9 cellular contexts compared by ENCODE assay signal in genomic region chr9:69131682-69132081, GRCh38. TPM values are rescaled to one million over a fixed set of nuclear protein-coding genes. Genes with fewer than 3 reads are reported as not detected.
DNase-seq lines count a peak whose midpoint lies in the region; ATAC-seq, FAIRE-seq and TF ChIP-seq lines count a peak whose summit lies in the region.
"Had no signal": no experiment of that assay in that cellular context is flagged by ENCODE, and none has a peak within 500 bp of the region (broad histone marks: within the 10 kb centered on the region; RNA-seq: fewer than 3 reads in every experiment).

No MANE protein-coding gene starts in this region.

- no peak for ATAC-seq in T-helper 17 cell
- no peak for ATAC-seq in GM21390 (IDR thresholded peaks at IDR 0.05; ENCODE audit: unreplicated experiment)

- no peaks in the 10 kb centered on the region for H3K9me3 Mint-ChIP-seq in H9

- no peak overlapping the region for H2AFZ ChIP-seq in H9 (ENCODE audit: low read length)
- no peak overlapping the region for H2AFZ ChIP-seq in keratinocyte (ENCODE audit: control insufficient read depth, low read length)

- H2AK5ac ChIP-seq in H9 (ENCODE audit: insufficient read length, low read length): no peak overlapping the region

- no peak overlapping the region for H3K4me2 ChIP-seq in H9 (ENCODE audit: insufficient read depth, insufficient read length, low read length)
- peak overlapping the region; percentile 86 for H3K4me2 ChIP-seq in keratinocyte (ENCODE audit: control insufficient read depth, extremely low read depth, insufficient read depth, low read depth, low read length)

- no peaks in the 10 kb centered on the region for H3K27me3 ChIP-seq in H9 (ENCODE audit: insufficient read depth, low read length)
- no peaks in the 10 kb centered on the region for H3K27me3 ChIP-seq in brain microvascular endothelial cell (replicated peaks)
- H3K27me3 ChIP-seq in keratinocyte (ENCODE audit: control insufficient read depth, extremely low read depth, insufficient read depth, low read length): no peaks in the 10 kb centered on the region

- no peak overlapping the region for H3K18ac ChIP-seq in H9 (ENCODE audit: insufficient read length, low read depth, low read length)

- H4K91ac ChIP-seq in H9 (ENCODE audit: insufficient read length, low read depth, low read length): no peak overlapping the region

- H3K27me3 Mint-ChIP-seq in H9 (ENCODE audit: low read depth) (no peaks in the 10 kb centered on the region), T-helper 17 cell (no peaks in the 10 kb centered on the region)

- FAIRE-seq in keratinocyte (lab: Jason Lieb, UNC): peak; percentile 96
- FAIRE-seq: colon had no signal

- H3K23me2 ChIP-seq in H9 (ENCODE audit: insufficient read length, low read depth, low read length, poor library complexity, severe bottlenecking): no peaks in the 10 kb centered on the region

- no peak overlapping the region for H3K23ac ChIP-seq in H9 (ENCODE audit: insufficient read length, low read depth, low read length)

- no peak overlapping the region for H3K9ac ChIP-seq in H9 (ENCODE audit: extremely low read depth, insufficient read length, low read length)
- peak overlapping the region; percentile 66 for H3K9ac ChIP-seq in keratinocyte (ENCODE audit: control insufficient read depth, extremely low read depth, insufficient read depth, low read length)

- H3K4ac ChIP-seq in H9 (ENCODE audit: low read depth, low read length): no peak overlapping the region

- TF ChIP-seq CTCF in H9 (conservative IDR thresholded peaks at IDR 0.05) (no peak), brain microvascular endothelial cell (IDR thresholded peaks at IDR 0.05; ENCODE audit: low read depth, low read length, missing control alignments) (no peak), keratinocyte (optimal IDR thresholded peaks at IDR 0.05 in 1 of 3, IDR thresholded peaks at IDR 0.05 in 1 of 3, conservative IDR thresholded peaks at IDR 0.05 in 1 of 3; ENCODE audit: extremely low read depth in 1 of 3, insufficient read depth in 2 of 3, low read length in 3 of 3) (no peak)

- peaks cover 45% of the 10 kb centered on the region; the same call in 1 of the 2 replicates for H3K79me2 ChIP-seq in H9 (ENCODE audit: insufficient read depth, low read length)
- H3K79me2 ChIP-seq in keratinocyte (ENCODE audit: control insufficient read depth, insufficient read depth, low read length): peaks cover 28% of the 10 kb centered on the region

- no peak overlapping the region for H3K27ac ChIP-seq in H9 (ENCODE audit: insufficient read length, low read depth, low read length)
- H3K27ac ChIP-seq in brain microvascular endothelial cell: no peak overlapping the region
- H3K27ac ChIP-seq in keratinocyte (ENCODE audit: control insufficient read depth, insufficient read depth, low read length): peak overlapping the region; percentile 89

- H2BK15ac ChIP-seq in H9 (ENCODE audit: low read depth, low read length): no peak overlapping the region

- DNase-seq in H9 (peak; percentile 10), brain microvascular endothelial cell (peak; percentile 75), keratinocyte (ENCODE audit: low read depth, low spot score) (peak; percentile 73), stromal cell of bone marrow (ENCODE audit: low read depth) (peak; percentile 95), T-helper 17 cell (no peak), OCI-M1 (lab: John Stamatoyannopoulos, UW) (no peak)
- no peak for DNase-seq in stimulated activated naive CD4-positive, alpha-beta T cell treated with Interleukin-2 at 50 U/mL for 16 hours (lab: John Stamatoyannopoulos, UW)

- no peak overlapping the region for H2BK12ac ChIP-seq in H9 (ENCODE audit: insufficient read length, low read depth, low read length)

- H3K9me1 ChIP-seq in keratinocyte (ENCODE audit: control insufficient read depth, extremely low read depth, insufficient read depth, low read length): peaks cover 4% of the 10 kb centered on the region

- H3K9me3 ChIP-seq in H9 (ENCODE audit: control insufficient read depth, low read depth, low read length) (no peaks in the 10 kb centered on the region), keratinocyte (ENCODE audit: control insufficient read depth, low read depth, low read length) (no peaks in the 10 kb centered on the region), T-helper 17 cell (ENCODE audit: control insufficient read depth, low read length, poor library complexity, severe bottlenecking) (no peaks in the 10 kb centered on the region)

- H3K56ac ChIP-seq in H9 (ENCODE audit: insufficient read length, low read depth, low read length): no peak overlapping the region

- H3K4me3 ChIP-seq in brain microvascular endothelial cell (ENCODE audit: low read depth, low read length) (no peak overlapping the region), keratinocyte (ENCODE audit: control insufficient read depth in 2 of 3, extremely low read depth in 1 of 3, insufficient read depth in 2 of 3, low read depth in 1 of 3, low read length in 3 of 3) (peak overlapping the region in 1 of 3 experiments; percentile 43)

- H2BK5ac ChIP-seq in H9 (ENCODE audit: insufficient read length, low read length): no peak overlapping the region

- no peak overlapping the region for H4K5ac ChIP-seq in H9 (ENCODE audit: insufficient read length, low read depth, low read length)

- WGBS in H9 (ENCODE audit: extremely low coverage, insufficient read length, low lambda C conversion rate): no CpG with 5 or more reads among the region's 1 CpG

- no peak overlapping the region for H3T11ph ChIP-seq in H9 (ENCODE audit: low read length)

- H3K4me3 Mint-ChIP-seq in H9: no peak overlapping the region
- no peak overlapping the region for H3K4me3 Mint-ChIP-seq in T-helper 17 cell

- H3K79me1 ChIP-seq in H9 (ENCODE audit: insufficient read depth, low read depth, low read length, poor library complexity, severe bottlenecking): peaks cover 10% of the 10 kb centered on the region

- H4K20me1 ChIP-seq in H9 (ENCODE audit: control insufficient read depth, insufficient read depth, insufficient read length) (peaks cover 4% of the 10 kb centered on the region), keratinocyte (ENCODE audit: control insufficient read depth, extremely low read depth, insufficient read depth, low read length) (peaks cover 3% of the 10 kb centered on the region)

- H3K36me3 ChIP-seq in brain microvascular endothelial cell (replicated peaks) (no peaks in the 10 kb centered on the region), keratinocyte (ENCODE audit: control insufficient read depth in 2 of 2, extremely low read depth in 1 of 2, insufficient read depth in 2 of 2, low read length in 2 of 2) (peaks cover 0 to 4% of the 10 kb centered on the region in 2 experiments)

- H2BK120ac ChIP-seq in H9 (ENCODE audit: low read depth, low read length, poor library complexity, severe bottlenecking): no peak overlapping the region

- no peak overlapping the region for H4K8ac ChIP-seq in H9 (replicated peaks; ENCODE audit: insufficient read length, low read depth, low read length)

- H3K4me1 ChIP-seq in H9 (ENCODE audit: insufficient read depth, low read length) (peaks cover 2% of the 10 kb centered on the region; the same call in 1 of the 2 replicates), keratinocyte (ENCODE audit: control insufficient read depth, extremely low read depth, insufficient read depth, low read length) (peaks cover 30% of the 10 kb centered on the region)

- H3K36me3 Mint-ChIP-seq in H9 (ENCODE audit: insufficient read depth in 1 of 3, low read depth in 3 of 3): peaks cover 13 to 30% (median 22%) of the 10 kb centered on the region in 3 experiments
- H3K36me3 Mint-ChIP-seq in T-helper 17 cell (ENCODE audit: low read depth): peaks cover 5% of the 10 kb centered on the region

- no peak overlapping the region for H2BK20ac ChIP-seq in H9 (ENCODE audit: low read depth, low read length, poor library complexity, severe bottlenecking)

- H3K4me1 Mint-ChIP-seq in H9 (peaks cover 41 to 58% of the 10 kb centered on the region in 2 experiments), T-helper 17 cell (peaks cover 15% of the 10 kb centered on the region)

- peak overlapping the region; percentile 15 to 67 (median 50); a peak in 2 of 7 replicates for H3K27ac Mint-ChIP-seq in H9
- no peak overlapping the region for H3K27ac Mint-ChIP-seq in T-helper 17 cell

- no peak overlapping the region for H3K14ac ChIP-seq in H9 (ENCODE audit: insufficient read depth, low read length)

- in situ Hi-C loops in brain microvascular endothelial cell (cut with HindIII; ENCODE audit: low pct_ligation_motif_present, low sequenced_read_pairs): no loop called here

- dilution Hi-C loops in keratinocyte (cut with MboI; ENCODE audit: extremely low pct_ligation_motif_present, low sequenced_read_pairs): no loop called here

RNA-seq across cellular contexts. Expression of gene TJP2, which starts 42.4 kb away (rescaled TPM):
- total RNA-seq in H9 (2021) (130 and 133 TPM in 2 replicates), T-helper 17 cell (10 to 100 TPM; 21.1 to 30.2 TPM)
- 34.9 to 74.8 TPM (median 65.5 TPM) in 3 replicates for polyA plus RNA-seq in keratinocyte
- 80.3 TPM for polyA plus RNA-seq in keratinocyte (2011; ENCODE audit: low read depth)
- polyA plus RNA-seq in keratinocyte (2011; cell fraction: cytosol; rRNA removed): 29.8 and 43.8 TPM in 2 replicates
- 81.2 and 90.1 TPM in 2 replicates for polyA plus RNA-seq in keratinocyte (2011; cell fraction: nucleus; rRNA removed)
- polyA plus RNA-seq in keratinocyte (2012; ENCODE audit: low replicate concordance): 69.1 and 83.8 TPM in 2 replicates
- polyA minus RNA-seq in keratinocyte: 26.5 to 64.6 TPM (median 29.1 TPM) in 3 replicates
- 45.5 TPM for polyA minus RNA-seq in keratinocyte (2011; cell fraction: cytosol; rRNA and poly(A)+ RNA removed)
- 70.3 and 120 TPM in 2 replicates for polyA minus RNA-seq in keratinocyte (2011; cell fraction: nucleus; rRNA and poly(A)+ RNA removed)

Comparison
In these comparisons a context has a peak if more than half of its experiments do, and no peak if none do; other contexts are left out.
1. DNase-seq: peak in H9 (single experiment), brain microvascular endothelial cell (single experiment), keratinocyte (single experiment) and stromal cell of bone marrow (single experiment); none in T-helper 17 cell (0 of 3), stimulated activated naive CD4-positive, alpha-beta T cell treated with Interleukin-2 at 50 U/mL for 16 hours (single experiment) and OCI-M1 (single experiment).